27 cellular contexts compared by ENCODE assay signal in the genomic region with DNA sequence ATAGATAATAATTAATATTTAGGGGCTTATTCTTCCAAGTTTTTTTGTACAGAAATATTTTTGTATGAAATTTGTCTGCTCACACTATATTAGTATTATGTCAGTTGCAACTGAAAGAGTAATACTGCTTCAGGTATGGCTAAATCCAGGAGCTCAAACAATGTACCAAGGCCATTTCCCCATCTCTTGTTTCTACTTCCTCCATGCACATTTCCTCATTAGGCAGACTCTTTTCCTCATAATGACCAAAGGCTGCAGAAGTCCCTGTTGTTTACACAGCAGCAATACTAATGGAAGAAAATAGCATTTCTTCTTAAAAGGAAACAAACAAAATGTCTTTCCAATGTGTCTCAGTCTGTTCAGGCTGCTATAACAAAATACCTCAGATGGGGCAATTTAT.
"Had no signal": no experiment of that assay in that cellular context is flagged by ENCODE, and none has a peak within 500 bp of the region (broad histone marks: within the 10 kb centered on the region; RNA-seq: fewer than 3 reads in every experiment).

No MANE protein-coding gene starts in this region.

- DNase-seq: activated CD4-positive, alpha-beta memory T cell treated with anti-CD3 and anti-CD28 coated beads for 36 hours; activated CD4-positive, alpha-beta T cell treated with anti-CD3 and anti-CD28 coated beads, Interleukin-2, amount 10 ng/mL, durations not matched to agents 7 days and 5 days; activated CD4-positive, CD25-positive, alpha-beta regulatory T cell; activated CD8-positive, alpha-beta memory T cell treated with anti-CD3 and anti-CD28 coated beads for 24 hours; activated effector memory CD4-positive, alpha-beta T cell treated with anti-CD3 and anti-CD28 coated beads, Interleukin-2, amount 50 U/mL, for 16 hours; activated naive CD4-positive, alpha-beta T cell treated with Interleukin-2 at 50 U/mL for 16 hours; activated naive CD8-positive, alpha-beta T cell treated with anti-CD3 and anti-CD28 coated beads, Interleukin-2, amount 50 U/mL, for 24 hours; activated T-cell treated with anti-CD3 and anti-CD28 coated beads, Interleukin-2, amount 50 U/mL, for 4 hours; amniotic stem cell; body of pancreas; central memory CD4-positive, alpha-beta T cell; MG63; NCI-H1092; NCI-H1417; NCI-H1694; NCI-H2029 treated with DMSO at 0.1 percent for 48 hours; NCI-H345; NCI-H510A; NCI-H526 treated with DMSO at 0.1 percent for 48 hours; NCI-H82; RPMI8226; T-helper 17 cell; T-helper 9 cell had no signal

- H3K9me3 Mint-ChIP-seq: activated CD4-positive, alpha-beta memory T cell treated with anti-CD3 and anti-CD28 coated beads for 36 hours; activated naive CD8-positive, alpha-beta T cell treated with anti-CD3 and anti-CD28 coated beads, Interleukin-2, amount 50 U/mL, for 24 hours; activated T-cell treated with anti-CD3 and anti-CD28 coated beads, Interleukin-2, amount 50 U/mL, for 4 hours had no signal

- H3K27me3 Mint-ChIP-seq: activated CD4-positive, alpha-beta memory T cell treated with anti-CD3 and anti-CD28 coated beads for 36 hours; T-helper 17 cell had no signal

- H3K36me3 Mint-ChIP-seq: activated CD4-positive, alpha-beta memory T cell treated with anti-CD3 and anti-CD28 coated beads for 36 hours; activated naive CD4-positive, alpha-beta T cell treated with anti-CD3 and anti-CD28 coated beads, Interleukin-2, amount 50 U/mL, for 72 hours had no signal

- ATAC-seq: activated naive CD4-positive, alpha-beta T cell treated with anti-CD3 and anti-CD28 coated beads, Interleukin-2, amount 50 U/mL, for 72 hours; activated naive CD8-positive, alpha-beta T cell treated with anti-CD3 and anti-CD28 coated beads, Interleukin-2, amount 50 U/mL, for 24 hours; activated T-cell treated with anti-CD3 and anti-CD28 coated beads, Interleukin-2, amount 50 U/mL, for 4 hours; body of pancreas; Panc1; Right ventricle myocardium inferior; SK-N-SH treated with all-trans-retinoic acid at 6 μM for 48 hours; T-helper 17 cell had no signal

- H3K4me3 Mint-ChIP-seq: activated CD4-positive, alpha-beta memory T cell treated with anti-CD3 and anti-CD28 coated beads for 36 hours; activated CD4-positive, alpha-beta T cell treated with anti-CD3 and anti-CD28 coated beads, Interleukin-2, amount 10 ng/mL, durations not matched to agents 7 days and 5 days; activated naive CD8-positive, alpha-beta T cell treated with anti-CD3 and anti-CD28 coated beads, Interleukin-2, amount 50 U/mL, for 24 hours; activated T-cell treated with anti-CD3 and anti-CD28 coated beads, Interleukin-2, amount 50 U/mL, for 4 hours; T-helper 17 cell had no signal

- H3K4me1 Mint-ChIP-seq: activated CD4-positive, alpha-beta T cell treated with anti-CD3 and anti-CD28 coated beads, Interleukin-2, amount 10 ng/mL, durations not matched to agents 7 days and 5 days; activated naive CD8-positive, alpha-beta T cell treated with anti-CD3 and anti-CD28 coated beads, Interleukin-2, amount 50 U/mL, for 24 hours had no signal

- H3K27ac Mint-ChIP-seq: activated CD4-positive, alpha-beta memory T cell treated with anti-CD3 and anti-CD28 coated beads for 36 hours; activated CD4-positive, alpha-beta T cell treated with anti-CD3 and anti-CD28 coated beads, Interleukin-2, amount 10 ng/mL, durations not matched to agents 7 days and 5 days; activated naive CD4-positive, alpha-beta T cell treated with anti-CD3 and anti-CD28 coated beads, Interleukin-2, amount 50 U/mL, for 72 hours; activated naive CD8-positive, alpha-beta T cell treated with anti-CD3 and anti-CD28 coated beads, Interleukin-2, amount 50 U/mL, for 24 hours; T-helper 17 cell had no signal
